In the genomic region with DNA sequence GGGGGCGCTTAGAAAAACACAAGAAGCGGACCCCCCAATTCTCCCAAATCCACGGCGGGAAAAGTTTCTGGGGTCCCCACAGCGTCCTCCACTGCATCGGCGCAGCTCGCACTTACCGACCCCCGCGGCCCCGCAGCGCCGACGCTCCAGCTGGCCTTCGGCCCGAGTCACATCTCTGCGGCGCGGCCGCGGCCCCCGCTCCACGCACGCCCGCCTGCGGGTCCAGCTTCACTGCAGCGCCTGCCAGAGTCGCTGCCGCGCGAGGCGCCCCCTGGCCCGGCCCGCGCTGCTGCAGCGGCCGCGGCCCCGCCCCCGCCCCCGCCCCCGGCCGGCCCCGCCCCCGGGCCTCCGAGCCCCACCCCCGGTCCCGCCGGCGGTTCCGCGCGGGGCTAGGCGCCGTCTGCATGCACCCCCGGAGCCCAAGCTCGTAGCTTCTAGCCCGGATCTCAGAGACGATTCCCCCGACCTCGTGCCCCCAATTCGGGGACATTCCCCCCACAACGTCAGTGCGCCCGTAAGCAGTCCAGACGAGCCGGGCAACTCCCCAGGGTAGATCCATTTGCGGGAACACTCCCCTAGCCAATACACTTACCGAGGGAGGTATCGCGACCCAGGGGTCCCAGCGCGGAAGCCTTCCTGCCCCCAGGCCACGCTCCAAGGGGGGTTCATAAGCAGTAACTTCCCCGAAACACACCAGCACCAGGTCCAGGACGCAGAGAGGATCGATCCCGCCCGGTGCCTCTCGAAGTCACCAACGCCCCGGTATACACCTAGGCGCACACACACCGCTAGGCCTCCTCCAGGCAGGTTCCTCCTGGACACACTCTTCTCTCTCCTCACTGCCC, we compare ENCODE assay signal across 8 cellular contexts. TPM values are rescaled to one million over a fixed set of nuclear protein-coding genes. Genes with fewer than 3 reads are reported as not detected.
DNase-seq lines count a peak whose midpoint lies in the region; ATAC-seq and TF ChIP-seq lines count a peak whose summit lies in the region.

A gene with protein sequence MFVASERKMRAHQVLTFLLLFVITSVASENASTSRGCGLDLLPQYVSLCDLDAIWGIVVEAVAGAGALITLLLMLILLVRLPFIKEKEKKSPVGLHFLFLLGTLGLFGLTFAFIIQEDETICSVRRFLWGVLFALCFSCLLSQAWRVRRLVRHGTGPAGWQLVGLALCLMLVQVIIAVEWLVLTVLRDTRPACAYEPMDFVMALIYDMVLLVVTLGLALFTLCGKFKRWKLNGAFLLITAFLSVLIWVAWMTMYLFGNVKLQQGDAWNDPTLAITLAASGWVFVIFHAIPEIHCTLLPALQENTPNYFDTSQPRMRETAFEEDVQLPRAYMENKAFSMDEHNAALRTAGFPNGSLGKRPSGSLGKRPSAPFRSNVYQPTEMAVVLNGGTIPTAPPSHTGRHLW (minus strand): TSS at position 238 of the 845 bp plus-strand sequence. CDS start 12,003 bp downstream, outside the sequence.

- no peaks in the 10 kb centered on the region for H3K9me3 ChIP-seq in Caco-2
- no peaks in the 10 kb centered on the region for H3K9me3 ChIP-seq in MM.1S (replicated peaks; ENCODE audit: insufficient read depth, low read length)
- H3K9me3 ChIP-seq in right lobe of liver = no peaks in the 10 kb centered on the region

- peak within 1 kb of the TSS; percentile 95 for H3K4me2 ChIP-seq in MM.1S (ENCODE audit: low read depth, low read length)

- CTCF ChIA-PET in Caco-2 (lab: Charles Lee) = interaction anchor here (0.5 to 2.0 kb wide), 4 partner anchors 284 to 465 kb away, joined by 3 to 10 read pairs (median 7); no protein-coding TSS in a partner anchor

- ATAC-seq in right lobe of liver (peak; percentile 64 to 72 (median 68)), HG02885 (IDR thresholded peaks at IDR 0.05; ENCODE audit: poor library complexity, unreplicated experiment) (no peak), HG03520 (IDR thresholded peaks at IDR 0.05; ENCODE audit: unreplicated experiment) (no peak)

- no peak within 1 kb of the TSS for H3K9ac ChIP-seq in MM.1S (ENCODE audit: low read length)

- peak; percentile 46 to 56 for DNase-seq in Caco-2
- DNase-seq in MM.1S = peak; percentile 33
- peak; percentile 83 for DNase-seq in activated CD4-positive, alpha-beta T cell treated with anti-CD3 and anti-CD28 coated beads, Interleukin-2, amount 10 ng/mL, durations not matched to agents 24 days and 14 days
- DNase-seq in dermis microvascular lymphatic vessel endothelial cell (ENCODE audit: low read depth in 2 of 2) = peak; percentile 41 to 71
- DNase-seq in right lobe of liver = peak; percentile 51 to 64 (median 60)
- peak; percentile 23 to 28 for DNase-seq in stimulated activated CD4-positive, alpha-beta T cell treated with anti-CD3 and anti-CD28 coated beads, Interleukin-2, amount 100 ng/mL, for 48 hours

- H3K27ac Mint-ChIP-seq in Caco-2 (ENCODE audit: unreplicated experiment) = no peak within 1 kb of the TSS
- H3K27ac Mint-ChIP-seq in activated CD4-positive, alpha-beta T cell treated with anti-CD3 and anti-CD28 coated beads, Interleukin-2, amount 10 ng/mL, durations not matched to agents 24 days and 14 days = peak within 1 kb of the TSS; percentile 74

- no peaks in the 10 kb centered on the region for H3K27me3 Mint-ChIP-seq in Caco-2 (ENCODE audit: insufficient read depth, unreplicated experiment)
- H3K27me3 Mint-ChIP-seq in activated CD4-positive, alpha-beta T cell treated with anti-CD3 and anti-CD28 coated beads, Interleukin-2, amount 10 ng/mL, durations not matched to agents 24 days and 14 days = peaks cover 40% of the 10 kb centered on the region

- no peaks in the 10 kb centered on the region for H3K79me2 ChIP-seq in MM.1S (ENCODE audit: low read length)

- H3K36me3 ChIP-seq in Caco-2 (ENCODE audit: control insufficient read depth, insufficient read depth, low read length) = no peaks in the 10 kb centered on the region
- H3K36me3 ChIP-seq in MM.1S (replicated peaks; ENCODE audit: insufficient read depth, low read length) = no peaks in the 10 kb centered on the region
- H3K36me3 ChIP-seq in right lobe of liver = no peaks in the 10 kb centered on the region

- BruUV-seq in Caco-2 (replicated peaks; lab: Mats Ljungman, UMichigan) = no TSS peak

- intact Hi-C loops in Caco-2 (cut with micrococcal nuclease; ENCODE audit: unreplicated experiment) (loop anchor here (10.0 kb wide), 2 partner anchors 130 to 170 kb away; a partner anchor contains a TSS), right lobe of liver (cut with DNase I) (loop anchor here (5.0 kb wide), 2 partner anchors 283 to 323 kb away; no protein-coding TSS in a partner anchor)
- intact Hi-C loops in activated CD4-positive, alpha-beta T cell treated with anti-CD3 and anti-CD28 coated beads, Interleukin-2, amount 10 ng/mL, durations not matched to agents 24 days and 14 days (cut with micrococcal nuclease) = loop anchor here (5.0 kb wide), 2 partner anchors 303 to 498 kb away; no protein-coding TSS in a partner anchor

- no peak within 1 kb of the TSS for H3K27ac ChIP-seq in MM.1S (ENCODE audit: low read length)
- H3K27ac ChIP-seq in right lobe of liver = peak within 1 kb of the TSS in 2 of 3 donors; percentile 16 to 18

- H3K4me1 Mint-ChIP-seq in Caco-2 (ENCODE audit: low read depth, unreplicated experiment) = peaks cover 5% of the 10 kb centered on the region
- peaks cover 24% of the 10 kb centered on the region for H3K4me1 Mint-ChIP-seq in activated CD4-positive, alpha-beta T cell treated with anti-CD3 and anti-CD28 coated beads, Interleukin-2, amount 10 ng/mL, durations not matched to agents 24 days and 14 days

- 3% methylated on average over 14 of the region's 85 CpGs for WGBS in right lobe of liver (ENCODE audit: insufficient coverage, low coverage, low lambda C conversion rate, missing lambda C conversion rate)

- peaks cover 6% of the 10 kb centered on the region for H3K36me3 Mint-ChIP-seq in Caco-2 (ENCODE audit: insufficient read depth, unreplicated experiment)
- H3K36me3 Mint-ChIP-seq in activated CD4-positive, alpha-beta T cell treated with anti-CD3 and anti-CD28 coated beads, Interleukin-2, amount 10 ng/mL, durations not matched to agents 24 days and 14 days (ENCODE audit: low read depth) = no peaks in the 10 kb centered on the region

- H2AFZ ChIP-seq in MM.1S (ENCODE audit: low read length) = peak within 1 kb of the TSS; percentile 73

- H3K4me1 ChIP-seq in Caco-2 (no peaks in the 10 kb centered on the region), MM.1S (ENCODE audit: low read length) (0 out of 2 replicates have a peak, but pooled peaks cover 3% of the 10 kb centered on the region), right lobe of liver (peaks cover 0 to 12% (median 5%) of the 10 kb centered on the region in 4 donors)

- H3K27me3 ChIP-seq in Caco-2 (replicated peaks; ENCODE audit: control insufficient read depth, insufficient read depth, low read length) (no peaks in the 10 kb centered on the region), MM.1S (replicated peaks; ENCODE audit: insufficient read depth, low read length) (peaks cover 19% of the 10 kb centered on the region), right lobe of liver (no peaks in the 10 kb centered on the region)

- no peaks in the 10 kb centered on the region for H3K9me3 Mint-ChIP-seq in Caco-2 (ENCODE audit: unreplicated experiment)
- no peaks in the 10 kb centered on the region for H3K9me3 Mint-ChIP-seq in activated CD4-positive, alpha-beta T cell treated with anti-CD3 and anti-CD28 coated beads, Interleukin-2, amount 10 ng/mL, durations not matched to agents 24 days and 14 days

- H3K4me3 ChIP-seq in Caco-2 (ENCODE audit: low read depth, low read length) = peak within 1 kb of the TSS; percentile 47
- H3K4me3 ChIP-seq in MM.1S (ENCODE audit: low read length) = peak within 1 kb of the TSS; percentile 66
- H3K4me3 ChIP-seq in right lobe of liver = peak within 1 kb of the TSS; percentile 52 to 74 (median 58)

- TF ChIP-seq POLR2A in right lobe of liver (IDR thresholded peaks at IDR 0.05) = no peak

- POLR2A ChIA-PET in Caco-2 (lab: Charles Lee) = no interaction called here

- TF ChIP-seq CTCF in Caco-2 (IDR thresholded peaks at IDR 0.05; ENCODE audit: insufficient read depth in 1 of 2, low read depth in 1 of 2, low read length in 1 of 2, severe bottlenecking in 1 of 2, unreplicated experiment in 1 of 2) = peak in 1 of 2 experiments; percentile 8
- no peak for TF ChIP-seq CTCF in MM.1S (IDR thresholded peaks at IDR 0.05; ENCODE audit: low read length)
- peak in 3 of 4 donors; percentile 9 to 23 (median 18) for TF ChIP-seq CTCF in right lobe of liver (IDR thresholded peaks at IDR 0.05)

- H4K20me1 ChIP-seq in MM.1S (ENCODE audit: insufficient read depth, low read length) = no peaks in the 10 kb centered on the region

- H3K4me3 Mint-ChIP-seq in Caco-2 (ENCODE audit: unreplicated experiment) = peak within 1 kb of the TSS; percentile 71
- H3K4me3 Mint-ChIP-seq in activated CD4-positive, alpha-beta T cell treated with anti-CD3 and anti-CD28 coated beads, Interleukin-2, amount 10 ng/mL, durations not matched to agents 24 days and 14 days = peak within 1 kb of the TSS; percentile 88

- H3K9me2 ChIP-seq in MM.1S (replicated peaks; ENCODE audit: insufficient read depth, low read length) = no peaks in the 10 kb centered on the region

- H3F3A ChIP-seq in MM.1S (ENCODE audit: insufficient read depth, low read length) = no peaks in the 10 kb centered on the region

RNA-seq across cellular contexts. Expression of the gene that starts here (rescaled TPM):
- total RNA-seq in Caco-2 (2022) = 7.6 and 14.0 TPM in 2 replicates
- 0.28 TPM in 1 of 2 replicates, not detected in the other for total RNA-seq in activated CD4-positive, alpha-beta T cell treated with anti-CD3 and anti-CD28 coated beads, Interleukin-2, amount 10 ng/mL, durations not matched to agents 24 days and 14 days
- 39.3 and 109 TPM in 2 replicates for total RNA-seq in dermis microvascular lymphatic vessel endothelial cell
- 10 to 100 TPM in 1 of 6 experiments, 1 to 10 TPM in 5; 2.6 to 20.8 (median 5.1) TPM for total RNA-seq in right lobe of liver

Comparison
In these comparisons a context has a peak if more than half of its experiments do, and no peak if none do; other contexts are left out.
1. Peak in DNase-seq in activated CD4-positive, alpha-beta T cell treated with anti-CD3 and anti-CD28 coated beads, Interleukin-2, amount 10 ng/mL, durations not matched to agents 24 days and 14 days; RNA of the gene not detected or under 1 TPM.
2. DNase-seq: peak in every context shown above with its lines; median percentile 83 in activated CD4-positive, alpha-beta T cell treated with anti-CD3 and anti-CD28 coated beads, Interleukin-2, amount 10 ng/mL, durations not matched to agents 24 days and 14 days; 60 in right lobe of liver; 56 in dermis microvascular lymphatic vessel endothelial cell; 51 in Caco-2; 33 in MM.1S; 26 in stimulated activated CD4-positive, alpha-beta T cell treated with anti-CD3 and anti-CD28 coated beads, Interleukin-2, amount 100 ng/mL, for 48 hours.
3. ATAC-seq: peak in right lobe of liver (4 of 4); none in HG02885 (single experiment) and HG03520 (single experiment).
4. Peak in every context shown above with its lines, with median percentiles within 50 percentile points of each other: H3K4me3 ChIP-seq.